In the genomic region with DNA sequence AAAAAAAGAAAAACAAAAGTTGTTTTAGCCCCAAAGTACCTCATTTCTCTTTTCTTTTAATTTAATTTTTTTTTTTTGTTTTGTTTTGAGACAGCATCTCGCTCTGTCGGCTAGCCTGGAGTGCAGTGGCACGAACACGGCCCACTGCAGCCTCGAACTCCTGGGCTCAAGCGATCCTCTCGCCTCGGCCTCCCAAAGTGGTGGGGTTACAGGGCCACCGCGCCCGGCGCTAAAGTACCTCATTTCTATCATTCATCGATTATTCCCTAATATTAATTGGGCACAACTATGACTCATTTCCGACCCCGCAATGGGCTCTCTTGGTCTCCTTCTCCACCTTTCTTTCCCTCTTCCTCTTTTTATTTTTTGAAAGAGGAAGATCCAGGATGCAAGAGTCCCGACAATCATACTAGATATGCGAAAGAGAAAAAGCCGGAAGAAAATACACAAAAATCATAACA, we compare ENCODE assay signal across 8 cellular contexts. TPM values are rescaled to one million over a fixed set of nuclear protein-coding genes. Genes with fewer than 3 reads are reported as not detected.
DNase-seq lines count a peak whose midpoint lies in the region; ATAC-seq, FAIRE-seq and TF ChIP-seq lines count a peak whose summit lies in the region.

No MANE protein-coding gene starts in this region.

- TF ChIP-seq RAD21 in K562 (CRISPR knock-in tag; conservative IDR thresholded peaks at IDR 0.05 in 1 of 2, IDR thresholded peaks at IDR 0.05 in 1 of 2): no peak

- H3K4me1 Mint-ChIP-seq in CD14-positive monocyte: peaks cover 40% of the 10 kb centered on the region

- H3K4me2 ChIP-seq in K562 (ENCODE audit: insufficient read depth, low read length): peak overlapping the region; percentile 78

- H3K36me3 Mint-ChIP-seq in CD14-positive monocyte: peaks cover 13 to 15% of the 10 kb centered on the region in 2 donors

- ATAC-seq in K562 (no peak), HG03175 (IDR thresholded peaks at IDR 0.05; ENCODE audit: unreplicated experiment) (no peak), GM18868 (IDR thresholded peaks at IDR 0.05; ENCODE audit: unreplicated experiment) (no peak)

- peaks cover 2 to 13% (median 4%) of the 10 kb centered on the region in 3 donors for H3K27me3 Mint-ChIP-seq in CD14-positive monocyte (ENCODE audit: low read depth in 3 of 3)

- H3K27me3 ChIP-seq in K562 (ENCODE audit: control insufficient read depth in 2 of 2, insufficient read depth in 2 of 2, low read length in 2 of 2): no peaks in the 10 kb centered on the region
- no peaks in the 10 kb centered on the region for H3K27me3 ChIP-seq in muscle layer of colon (ENCODE audit: control insufficient read depth in 1 of 2, insufficient read depth in 2 of 2, low read length in 2 of 2)

- H3K79me2 ChIP-seq in K562 (ENCODE audit: control insufficient read depth, insufficient read depth, low read length): peaks cover 31% of the 10 kb centered on the region

- intact Hi-C loops in CD14-positive monocyte (cut with micrococcal nuclease): no loop called here
- intact Hi-C loops in K562 (cut with micrococcal nuclease): loop anchor here (1.0 to 5.0 kb wide), 2 partner anchors 22 to 80 kb away; a partner anchor contains a TSS

- TF ChIP-seq POLR2A in K562 (conservative IDR thresholded peaks at IDR 0.05): no peak

- no peak for TF ChIP-seq CTCF in CD14-positive monocyte (IDR thresholded peaks at IDR 0.05)
- no peak for TF ChIP-seq CTCF in K562 (IDR thresholded peaks at IDR 0.05 in 2 of 3, conservative IDR thresholded peaks at IDR 0.05 in 1 of 3; ENCODE audit: insufficient read depth in 2 of 3, low read depth in 1 of 3, low read length in 3 of 3)

- H3K4me3 ChIP-seq in K562: peak overlapping the region; percentile 49
- peak overlapping the region; percentile 30 to 71 for H3K4me3 ChIP-seq in muscle layer of colon (ENCODE audit: low read depth in 1 of 2, low read length in 2 of 2)

- H3K9me3 Mint-ChIP-seq in CD14-positive monocyte: peaks cover 0 to 8% (median 2%) of the 10 kb centered on the region in 7 donors

- peak overlapping the region; percentile 90 for H2AFZ ChIP-seq in K562 (ENCODE audit: low read depth, low read length)

- in situ Hi-C loops in K562 (cut with MboI): no loop called here

- H3K9me3 ChIP-seq in KOPT-K1 (ENCODE audit: insufficient read depth, low read length, poor library complexity, severe bottlenecking): no peaks in the 10 kb centered on the region
- no peaks in the 10 kb centered on the region for H3K9me3 ChIP-seq in K562 (replicated peaks; ENCODE audit: control insufficient read depth, insufficient read depth, low read depth, low read length)
- no peaks in the 10 kb centered on the region for H3K9me3 ChIP-seq in muscle layer of colon (ENCODE audit: low read length)

- peak overlapping the region; percentile 88 to 94 for H3K4me3 Mint-ChIP-seq in CD14-positive monocyte

- BruUV-seq in K562 (replicated peaks; lab: Mats Ljungman, UMichigan): TSS peak; percentile 98

- no peaks in the 10 kb centered on the region for H4K20me1 ChIP-seq in K562 (replicated peaks; ENCODE audit: control insufficient read depth, insufficient read depth, low read length)

- WGBS in K562 (ENCODE audit: insufficient coverage, low coverage, missing lambda C conversion rate): 26% methylated on average over 18 of the region's 18 CpGs

- TF ChIP-seq EP300 in K562 (IDR thresholded peaks at IDR 0.05; ENCODE audit: low read length): no peak

- no peaks in the 10 kb centered on the region for H3K9me1 ChIP-seq in K562 (ENCODE audit: control insufficient read depth, insufficient read depth, low read length)

- H3K27ac ChIP-seq in KOPT-K1 (ENCODE audit: low read depth, low read length, poor library complexity, severe bottlenecking) (peak overlapping the region; percentile 99), K562 (ENCODE audit: extremely low read depth, low read depth, low read length) (peak overlapping the region; percentile 73), muscle layer of colon (ENCODE audit: low read depth, low read length) (peak overlapping the region; percentile 71)

- peaks cover 10% of the 10 kb centered on the region; the same call in 1 of the 2 replicates for H3K36me3 ChIP-seq in KOPT-K1 (ENCODE audit: insufficient read depth, low read length)
- peaks cover 3% of the 10 kb centered on the region; the same call in 1 of the 3 replicates for H3K36me3 ChIP-seq in K562 (ENCODE audit: control insufficient read depth, insufficient read depth, low read length)
- H3K36me3 ChIP-seq in muscle layer of colon (ENCODE audit: insufficient read depth, low read length): no peaks in the 10 kb centered on the region

- DNase-seq in CD14-positive monocyte (ENCODE audit: low spot score) (no peak), K562 (ENCODE audit: extremely low read depth in 1 of 4, low spot score in 3 of 4) (no peak)
- no peak for DNase-seq in stimulated activated CD4-positive, alpha-beta T cell treated with anti-CD3 and anti-CD28 coated beads, Interleukin-4, amount 100 ng/mL, for 4 hours
- no peak for DNase-seq in stimulated activated CD4-positive, alpha-beta T cell treated with anti-CD3 and anti-CD28 coated beads, Interleukin-2, amount 100 ng/mL, for 48 hours

- H3K4me1 ChIP-seq in K562 (replicated peaks in 1 of 2; ENCODE audit: control insufficient read depth in 2 of 2, insufficient read depth in 2 of 2, low read length in 2 of 2) (peaks cover 33 to 52% of the 10 kb centered on the region in 2 experiments), muscle layer of colon (ENCODE audit: insufficient read depth, low read length) (peaks cover 21% of the 10 kb centered on the region)

- H3K9ac ChIP-seq in K562 (ENCODE audit: insufficient read depth in 1 of 2, low read depth in 2 of 2, low read length in 2 of 2): peak overlapping the region; percentile 61 to 87
- no peak overlapping the region for H3K9ac ChIP-seq in muscle layer of colon (ENCODE audit: low read length)

- POLR2A ChIA-PET in K562 (lab: Yijun Ruan, JAX): interaction anchor here (0.7 to 1.0 kb wide), 6 partner anchors 10 to 148 kb away, joined by 3 to 5 read pairs (median 4); a partner anchor contains a TSS

- peak overlapping the region; percentile 94 to 99 (median 97) for H3K27ac Mint-ChIP-seq in CD14-positive monocyte

- CTCF ChIA-PET in K562 (lab: Yijun Ruan, JAX; ENCODE audit: low intra/inter-chr PET ratio): interaction anchor here (0.7 kb wide), 1 partner anchor 446 kb away, joined by 3 read pairs; no protein-coding TSS in a partner anchor

- FAIRE-seq in K562 (lab: Jason Lieb, UNC): no peak

RNA-seq across cellular contexts. Expression of a gene that starts 0.5 kb away (rescaled TPM):
- polyA plus RNA-seq in CD14-positive monocyte: 10 to 100 TPM; 76.7 to 99.3 TPM
- 16.7 and 49.3 TPM in 2 replicates for total RNA-seq in K562 (2011; cell fraction: chromatin; rRNA removed; ENCODE audit: low replicate concordance)
- total RNA-seq in K562 (2011; cell fraction: nucleolus; rRNA removed): 51.0 and 54.0 TPM in 2 replicates
- 29.5 and 34.8 TPM in 2 replicates for total RNA-seq in K562 (2011; cell fraction: nucleoplasm; rRNA removed)
- 92.5 and 101 TPM in 2 replicates for total RNA-seq in K562 (2014; rRNA removed)
- total RNA-seq in K562 (2014; rRNA removed; fragmentation: Illumina TruSeq; extraction: Trizol): 16.6 and 37.0 TPM in 2 replicates
- total RNA-seq in K562 (2015; rRNA removed; fragmentation: Illumina TruSeq; extraction: Trizol): 50.3 and 52.7 TPM in 2 replicates
- total RNA-seq in K562 (2021): 71.2 and 78.3 TPM in 2 replicates
- polyA plus RNA-seq in K562 (2011; rRNA removed): 66.6 and 98.4 TPM in 2 replicates
- 124 and 170 TPM in 2 replicates for polyA plus RNA-seq in K562 (2011; cell fraction: cytosol; rRNA removed)
- 61.0 and 75.7 TPM in 2 replicates for polyA plus RNA-seq in K562 (2011; cell fraction: nucleus; rRNA removed)
- polyA plus RNA-seq in K562 (2012): 81.9 and 121 TPM in 2 replicates
- polyA plus RNA-seq in K562 (2014; fragmentation: Illumina TruSeq; extraction: Trizol): 40.2 and 66.9 TPM in 2 replicates
- 10 to 100 TPM in 1 of 2 experiments, 1 to 10 TPM in 1; 5.2 to 16.2 TPM for polyA plus RNA-seq in K562 (2014; fragmentation: Nextera tagmentation; extraction: Ambion mirVana)
- 85.1 and 92.7 TPM in 2 replicates for polyA plus RNA-seq in K562 (2014; rRNA removed)
- 43.3 and 59.8 TPM in 2 replicates for polyA minus RNA-seq in K562 (2011; rRNA and poly(A)+ RNA removed)
- 48.4 and 57.2 TPM in 2 replicates for polyA minus RNA-seq in K562 (2011; cell fraction: cytosol; rRNA and poly(A)+ RNA removed)
- 22.1 and 26.9 TPM in 2 replicates for polyA minus RNA-seq in K562 (2011; cell fraction: nucleus; rRNA and poly(A)+ RNA removed)

RNA-seq across cellular contexts. Expression of a gene that starts 13.3 kb away (rescaled TPM):
- polyA plus RNA-seq in CD14-positive monocyte: 100 to 1,000 TPM in 1 of 2 donors, 10 to 100 TPM in 1; 76.8 to 104 TPM
- 5.8 and 18.7 TPM in 2 replicates for total RNA-seq in K562 (2011; cell fraction: chromatin; rRNA removed; ENCODE audit: low replicate concordance)
- 21.2 and 21.3 TPM in 2 replicates for total RNA-seq in K562 (2011; cell fraction: nucleolus; rRNA removed)
- 17.5 and 22.7 TPM in 2 replicates for total RNA-seq in K562 (2011; cell fraction: nucleoplasm; rRNA removed)
- 10.7 and 23.4 TPM in 2 replicates for total RNA-seq in K562 (2014; rRNA removed)
- total RNA-seq in K562 (2014; rRNA removed; fragmentation: Illumina TruSeq; extraction: Trizol): 1.3 and 1.5 TPM in 2 replicates
- total RNA-seq in K562 (2015; rRNA removed; fragmentation: Illumina TruSeq; extraction: Trizol): 10.3 and 10.7 TPM in 2 replicates
- total RNA-seq in K562 (2021): 19.2 and 19.3 TPM in 2 replicates
- polyA plus RNA-seq in K562 (2011; rRNA removed): 17.5 and 26.2 TPM in 2 replicates
- polyA plus RNA-seq in K562 (2011; cell fraction: cytosol; rRNA removed): 79.1 and 131 TPM in 2 replicates
- polyA plus RNA-seq in K562 (2011; cell fraction: nucleus; rRNA removed): 43.3 and 53.7 TPM in 2 replicates
- 20.0 and 28.2 TPM in 2 replicates for polyA plus RNA-seq in K562 (2012)
- polyA plus RNA-seq in K562 (2014; fragmentation: Illumina TruSeq; extraction: Trizol): 6.3 and 11.1 TPM in 2 replicates
- 1 to 10 TPM in 1 of 2 experiments, under 1 TPM in 1; 0.63 to 1.4 TPM for polyA plus RNA-seq in K562 (2014; fragmentation: Nextera tagmentation; extraction: Ambion mirVana)
- polyA plus RNA-seq in K562 (2014; rRNA removed): 48.4 and 58.9 TPM in 2 replicates
- polyA minus RNA-seq in K562 (2011; rRNA and poly(A)+ RNA removed): 1.3 and 2.0 TPM in 2 replicates
- 7.4 and 10.5 TPM in 2 replicates for polyA minus RNA-seq in K562 (2011; cell fraction: cytosol; rRNA and poly(A)+ RNA removed)
- polyA minus RNA-seq in K562 (2011; cell fraction: nucleus; rRNA and poly(A)+ RNA removed): 12.4 and 12.8 TPM in 2 replicates

RNA-seq across cellular contexts. Expression of a gene that starts 22.9 kb away (rescaled TPM):
- polyA plus RNA-seq in CD14-positive monocyte: 10 to 100 TPM; 11.7 to 22.2 TPM
- total RNA-seq in K562 (2011; cell fraction: chromatin; rRNA removed; ENCODE audit: low replicate concordance): 48.7 and 132 TPM in 2 replicates
- total RNA-seq in K562 (2011; cell fraction: nucleolus; rRNA removed): 82.2 and 92.7 TPM in 2 replicates
- 41.5 and 53.5 TPM in 2 replicates for total RNA-seq in K562 (2011; cell fraction: nucleoplasm; rRNA removed)
- total RNA-seq in K562 (2014; rRNA removed): 33.6 and 47.6 TPM in 2 replicates
- total RNA-seq in K562 (2014; rRNA removed; fragmentation: Illumina TruSeq; extraction: Trizol): 9.3 and 11.2 TPM in 2 replicates
- total RNA-seq in K562 (2015; rRNA removed; fragmentation: Illumina TruSeq; extraction: Trizol): 17.4 and 17.7 TPM in 2 replicates
- total RNA-seq in K562 (2021): 50.2 and 53.7 TPM in 2 replicates
- 14.7 and 18.8 TPM in 2 replicates for polyA plus RNA-seq in K562 (2011; rRNA removed)
- 15.2 and 52.3 TPM in 2 replicates for polyA plus RNA-seq in K562 (2011; cell fraction: cytosol; rRNA removed)
- 72.4 and 144 TPM in 2 replicates for polyA plus RNA-seq in K562 (2011; cell fraction: nucleus; rRNA removed)
- polyA plus RNA-seq in K562 (2012): 24.1 and 32.9 TPM in 2 replicates
- 16.0 and 24.4 TPM in 2 replicates for polyA plus RNA-seq in K562 (2014; fragmentation: Illumina TruSeq; extraction: Trizol)
- polyA plus RNA-seq in K562 (2014; fragmentation: Nextera tagmentation; extraction: Ambion mirVana): under 1 TPM; 0.11 to 0.25 TPM
- polyA plus RNA-seq in K562 (2014; rRNA removed): 35.0 and 42.3 TPM in 2 replicates
- polyA minus RNA-seq in K562 (2011; rRNA and poly(A)+ RNA removed): 4.8 and 6.9 TPM in 2 replicates
- 15.8 and 16.3 TPM in 2 replicates for polyA minus RNA-seq in K562 (2011; cell fraction: cytosol; rRNA and poly(A)+ RNA removed)
- polyA minus RNA-seq in K562 (2011; cell fraction: nucleus; rRNA and poly(A)+ RNA removed): 28.3 and 31.1 TPM in 2 replicates

RNA-seq across cellular contexts. Expression of a gene that starts 25.7 kb away (rescaled TPM):
- polyA plus RNA-seq in CD14-positive monocyte: 10 to 100 TPM; 78.5 to 80.2 TPM
- total RNA-seq in K562 (2011; cell fraction: chromatin; rRNA removed; ENCODE audit: low replicate concordance): 21.8 and 52.5 TPM in 2 replicates
- 47.5 and 51.3 TPM in 2 replicates for total RNA-seq in K562 (2011; cell fraction: nucleolus; rRNA removed)
- total RNA-seq in K562 (2011; cell fraction: nucleoplasm; rRNA removed): 24.7 and 43.2 TPM in 2 replicates
- 34.6 and 53.3 TPM in 2 replicates for total RNA-seq in K562 (2014; rRNA removed)
- 5.4 and 7.5 TPM in 2 replicates for total RNA-seq in K562 (2014; rRNA removed; fragmentation: Illumina TruSeq; extraction: Trizol)
- total RNA-seq in K562 (2015; rRNA removed; fragmentation: Illumina TruSeq; extraction: Trizol): 21.7 and 22.1 TPM in 2 replicates
- total RNA-seq in K562 (2021): 47.4 and 50.2 TPM in 2 replicates
- polyA plus RNA-seq in K562 (2011; rRNA removed): 11.4 and 28.8 TPM in 2 replicates
- polyA plus RNA-seq in K562 (2011; cell fraction: cytosol; rRNA removed): 58.0 and 87.1 TPM in 2 replicates
- 48.5 and 50.6 TPM in 2 replicates for polyA plus RNA-seq in K562 (2011; cell fraction: nucleus; rRNA removed)
- polyA plus RNA-seq in K562 (2012): 53.8 and 114 TPM in 2 replicates
- polyA plus RNA-seq in K562 (2014; fragmentation: Illumina TruSeq; extraction: Trizol): 41.5 and 56.9 TPM in 2 replicates
- polyA plus RNA-seq in K562 (2014; fragmentation: Nextera tagmentation; extraction: Ambion mirVana): 1 to 10 TPM; 4.4 to 8.4 TPM
- polyA plus RNA-seq in K562 (2014; rRNA removed): 34.6 and 37.1 TPM in 2 replicates
- 8.8 and 13.2 TPM in 2 replicates for polyA minus RNA-seq in K562 (2011; rRNA and poly(A)+ RNA removed)
- polyA minus RNA-seq in K562 (2011; cell fraction: cytosol; rRNA and poly(A)+ RNA removed): 28.2 and 40.6 TPM in 2 replicates
- 15.3 and 30.5 TPM in 2 replicates for polyA minus RNA-seq in K562 (2011; cell fraction: nucleus; rRNA and poly(A)+ RNA removed)

RNA-seq across cellular contexts. Expression of a gene that starts 27.2 kb away (rescaled TPM):
- polyA plus RNA-seq in CD14-positive monocyte: under 1 TPM in 1 of 2 donors, not detected in 1; 0.28 TPM
- total RNA-seq in K562 (2011; cell fraction: chromatin; rRNA removed; ENCODE audit: low replicate concordance): not detected in 2 replicates
- total RNA-seq in K562 (2011; cell fraction: nucleolus; rRNA removed): 0.92 TPM in 1 of 2 replicates, not detected in the other
- total RNA-seq in K562 (2011; cell fraction: nucleoplasm; rRNA removed): 1.0 TPM in 1 of 2 replicates, not detected in the other
- not detected in 2 replicates for total RNA-seq in K562 (2014; rRNA removed)
- not detected in 2 replicates for total RNA-seq in K562 (2014; rRNA removed; fragmentation: Illumina TruSeq; extraction: Trizol)
- total RNA-seq in K562 (2015; rRNA removed; fragmentation: Illumina TruSeq; extraction: Trizol): 0.11 TPM in 1 of 2 replicates, not detected in the other
- not detected in 2 replicates for total RNA-seq in K562 (2021)
- 0.08 TPM in 1 of 2 replicates, not detected in the other for polyA plus RNA-seq in K562 (2011; rRNA removed)
- 0.16 TPM in 1 of 2 replicates, not detected in the other for polyA plus RNA-seq in K562 (2011; cell fraction: cytosol; rRNA removed)
- 0.26 TPM in 1 of 2 replicates, not detected in the other for polyA plus RNA-seq in K562 (2011; cell fraction: nucleus; rRNA removed)
- 0.14 and 0.20 TPM in 2 replicates for polyA plus RNA-seq in K562 (2012)
- polyA plus RNA-seq in K562 (2014; fragmentation: Illumina TruSeq; extraction: Trizol): not detected in 2 replicates
- not detected for polyA plus RNA-seq in K562 (2014; fragmentation: Nextera tagmentation; extraction: Ambion mirVana)
- not detected in 2 replicates for polyA plus RNA-seq in K562 (2014; rRNA removed)
- not detected in 2 replicates for polyA minus RNA-seq in K562 (2011; rRNA and poly(A)+ RNA removed)
- polyA minus RNA-seq in K562 (2011; cell fraction: cytosol; rRNA and poly(A)+ RNA removed): not detected in 2 replicates
- not detected in 2 replicates for polyA minus RNA-seq in K562 (2011; cell fraction: nucleus; rRNA and poly(A)+ RNA removed)
